ENCODE assay signal across 15 cellular contexts in the genomic region with DNA sequence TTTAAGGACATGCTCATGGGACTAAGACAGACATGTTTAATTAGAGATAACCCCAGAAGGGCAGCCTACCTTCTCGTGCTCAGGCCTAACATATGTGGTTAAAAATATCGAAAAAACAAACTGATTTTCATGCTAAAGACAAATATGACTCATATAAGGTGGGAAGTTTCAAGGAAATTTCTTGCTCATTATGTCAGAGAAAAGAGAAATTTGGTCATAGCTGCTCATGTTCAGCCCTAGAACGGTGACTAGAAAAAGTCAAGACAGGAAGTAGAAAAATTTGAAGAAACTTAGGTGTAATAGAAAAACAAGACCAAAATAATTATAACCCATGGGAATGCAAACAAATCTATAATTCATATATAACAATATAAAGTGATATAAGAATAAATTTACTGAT.
DNase-seq lines count a peak whose midpoint lies in the region; ATAC-seq and TF ChIP-seq lines count a peak whose summit lies in the region.
"Had no signal": no experiment of that assay in that cellular context is flagged by ENCODE, and none has a peak within 500 bp of the region (broad histone marks: within the 10 kb centered on the region; RNA-seq: fewer than 3 reads in every experiment).

No MANE protein-coding gene starts in this region.

- H3K4me1 Mint-ChIP-seq in MCF 10A (ENCODE audit: insufficient read depth, unreplicated experiment), result peaks cover 27% of the 10 kb centered on the region
- H3K4me1 Mint-ChIP-seq: CD4-positive, CD25-positive, alpha-beta regulatory T cell; H9 had no signal

- no TSS peak for BruUV-seq in MCF 10A (replicated peaks; lab: Mats Ljungman, UMichigan)

- no peaks in the 10 kb centered on the region for H3K27me3 Mint-ChIP-seq in MCF 10A (ENCODE audit: insufficient read depth, unreplicated experiment)
- H3K27me3 Mint-ChIP-seq: CD4-positive, CD25-positive, alpha-beta regulatory T cell had no signal

- H3K9me3 ChIP-seq in breast epithelium, result no peaks in the 10 kb centered on the region
- H3K9me3 ChIP-seq: BLaER1 treated with 17β-estradiol and CSF1 and Interleukin-3, amounts not matched to agents 10 nM and 100 nM had no signal

- DNase-seq in MCF 10A (ENCODE audit: unreplicated experiment) (peak; percentile 3), breast epithelium (ENCODE audit: low spot score in 2 of 2) (no peak), RKO (ENCODE audit: low spot score) (peak; percentile 44), choroid plexus epithelial cell (ENCODE audit: low read depth) (peak; percentile 1), superior temporal gyrus (ENCODE audit: extremely low spot score) (no peak)
- DNase-seq: 8988T; ACHN; CD4-positive, CD25-positive, alpha-beta regulatory T cell; DMS 273 treated with DMSO at 0.1 percent for 48 hours; GOT3; H9 had no signal

- H3K27ac ChIP-seq in breast epithelium, result no peak overlapping the region
- H3K27ac ChIP-seq: BLaER1 treated with 17β-estradiol and CSF1 and Interleukin-3, amounts not matched to agents 10 nM and 100 nM had no signal

- no peak overlapping the region for H3K27ac Mint-ChIP-seq in MCF 10A (ENCODE audit: low read depth, unreplicated experiment)
- H3K27ac Mint-ChIP-seq: CD4-positive, CD25-positive, alpha-beta regulatory T cell had no signal

- no peaks in the 10 kb centered on the region for H3K36me3 ChIP-seq in breast epithelium
- H3K36me3 ChIP-seq: BLaER1 treated with 17β-estradiol and CSF1 and Interleukin-3, amounts not matched to agents 10 nM and 100 nM had no signal

- POLR2A ChIA-PET in MCF 10A (lab: Yijun Ruan, JAX), result no interaction called here

- no peaks in the 10 kb centered on the region for H3K4me1 ChIP-seq in breast epithelium
- H3K4me1 ChIP-seq: BLaER1 treated with 17β-estradiol and CSF1 and Interleukin-3, amounts not matched to agents 10 nM and 100 nM had no signal

- TF ChIP-seq CTCF in MCF 10A (IDR thresholded peaks at IDR 0.05; ENCODE audit: unreplicated experiment) (no peak), breast epithelium (IDR thresholded peaks at IDR 0.05) (no peak), choroid plexus epithelial cell (conservative IDR thresholded peaks at IDR 0.05; ENCODE audit: low read depth, low read length) (no peak)

- no peaks in the 10 kb centered on the region for H3K9me3 Mint-ChIP-seq in MCF 10A (ENCODE audit: unreplicated experiment)
- H3K9me3 Mint-ChIP-seq: H9 had no signal

- H3K27me3 ChIP-seq in breast epithelium, result no peaks in the 10 kb centered on the region
- H3K27me3 ChIP-seq: BLaER1 treated with 17β-estradiol and CSF1 and Interleukin-3, amounts not matched to agents 10 nM and 100 nM had no signal

- H3K4me3 ChIP-seq in breast epithelium (no peak overlapping the region), choroid plexus epithelial cell (ENCODE audit: low read depth, low read length) (no peak overlapping the region)
- H3K4me3 ChIP-seq: BLaER1 treated with 17β-estradiol and CSF1 and Interleukin-3, amounts not matched to agents 10 nM and 100 nM; GM12878 had no signal

- CTCF ChIA-PET in MCF 10A (lab: Yijun Ruan, JAX), result no interaction called here

- intact Hi-C loops in MCF 10A (cut with micrococcal nuclease) (no loop called here), breast epithelium (cut with DNase I; ENCODE audit: low total_unique reads) (no loop called here)

- H3K4me3 Mint-ChIP-seq in MCF 10A (ENCODE audit: unreplicated experiment), result no peak overlapping the region
- H3K4me3 Mint-ChIP-seq: CD4-positive, CD25-positive, alpha-beta regulatory T cell; H9 had no signal

- ATAC-seq in GM21619 (IDR thresholded peaks at IDR 0.05; ENCODE audit: unreplicated experiment), result no peak
- ATAC-seq in GM21360 (IDR thresholded peaks at IDR 0.05; ENCODE audit: unreplicated experiment), result no peak
- ATAC-seq: GM12878 had no signal

- no peak for TF ChIP-seq POLR2A in breast epithelium (IDR thresholded peaks at IDR 0.05)

- H3K36me3 Mint-ChIP-seq in MCF 10A (ENCODE audit: insufficient read depth, unreplicated experiment), result no peaks in the 10 kb centered on the region
- H3K36me3 Mint-ChIP-seq: CD4-positive, CD25-positive, alpha-beta regulatory T cell had no signal

Comparison
In these comparisons a context has a peak if more than half of its experiments do, and no peak if none do; other contexts are left out.
1. DNase-seq: peak in MCF 10A (single experiment), RKO (single experiment) and choroid plexus epithelial cell (single experiment); none in breast epithelium (0 of 2) and superior temporal gyrus (single experiment).